In the genomic region with DNA sequence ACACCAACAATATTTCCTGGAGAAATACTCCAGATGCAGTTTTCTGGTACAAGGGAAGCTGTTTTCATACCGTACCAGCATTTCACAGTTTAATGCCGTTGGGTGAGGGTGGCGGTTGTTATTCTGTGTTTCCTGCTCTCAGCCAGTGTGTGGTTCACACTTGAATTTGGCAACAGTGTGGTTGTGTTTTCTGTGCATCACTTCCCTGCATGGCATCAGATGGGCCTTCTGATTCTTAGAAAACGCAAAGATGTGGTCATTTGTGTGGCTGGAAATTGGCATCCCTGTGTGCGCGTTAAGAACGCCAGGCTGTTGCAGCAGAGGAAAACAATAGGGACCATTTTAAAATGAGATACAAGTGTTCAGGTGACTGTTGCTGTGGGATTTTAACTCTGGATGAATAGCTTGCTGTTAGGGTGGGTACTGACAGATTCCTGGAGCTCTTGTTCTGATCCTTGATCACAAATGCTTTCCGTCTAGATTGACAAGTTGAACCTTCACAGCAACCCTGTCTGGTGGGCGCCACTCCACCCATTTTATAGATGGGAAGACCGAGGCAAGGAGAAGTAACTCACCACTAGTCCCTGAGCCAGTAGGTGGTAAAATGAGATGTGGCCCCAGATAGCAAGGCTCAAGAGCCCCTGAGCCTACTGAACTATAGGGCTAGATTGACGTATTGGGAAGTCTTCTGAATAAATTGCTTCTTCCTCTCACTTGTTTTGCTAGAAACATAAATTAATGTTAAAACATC, we compare ENCODE assay signal across 12 cellular contexts.
DNase-seq lines count a peak whose midpoint lies in the region; ATAC-seq and TF ChIP-seq lines count a peak whose summit lies in the region.
"Had no signal": no experiment of that assay in that cellular context is flagged by ENCODE, and none has a peak within 500 bp of the region (broad histone marks: within the 10 kb centered on the region; RNA-seq: fewer than 3 reads in every experiment).

No MANE protein-coding gene starts in this region.

- H3K4me1 ChIP-seq in SJCRH30, result no peaks in the 10 kb centered on the region
- no peaks in the 10 kb centered on the region for H3K4me1 ChIP-seq in body of pancreas

- H3K27ac Mint-ChIP-seq in activated CD4-positive, alpha-beta T cell treated with anti-CD3 and anti-CD28 coated beads for 36 hours, result peak overlapping the region; percentile 79
- H3K27ac Mint-ChIP-seq in activated T-helper 2 cell treated with anti-CD3 and anti-CD28 coated beads, Interferon-gamma antibody, Interleukin-2, Interleukin-4, amounts not matched to agents 10 μg/mL and 5 μg/mL and 100 μg/mL, durations not matched to agents 14 hours and 24 hours and 36 hours, result peak overlapping the region; percentile 97

- peak; percentile 65 for ATAC-seq in activated CD4-positive, alpha-beta T cell treated with anti-CD3 and anti-CD28 coated beads for 36 hours
- no peak for ATAC-seq in body of pancreas

- DNase-seq in activated CD4-positive, alpha-beta T cell treated with anti-CD3 and anti-CD28 coated beads for 36 hours, result peak; percentile 73
- DNase-seq in activated CD4-positive, alpha-beta T cell treated with anti-CD3 and anti-CD28 coated beads, Interleukin-2, amount 50 U/mL, for 4 hours, result no peak
- peak; percentile 96 for DNase-seq in NB4 (ENCODE audit: low read depth)
- DNase-seq in activated T-helper 2 cell treated with anti-CD3 and anti-CD28 coated beads, Interferon-gamma antibody, Interleukin-2, Interleukin-4, amounts not matched to agents 10 μg/mL and 5 μg/mL and 100 μg/mL, durations not matched to agents 14 hours and 24 hours and 36 hours (ENCODE audit: low spot score), result peak; percentile 52
- DNase-seq in stimulated activated CD8-positive, alpha-beta memory T cell treated with anti-CD3 and anti-CD28 coated beads, Interleukin-12 subunit alpha, Interleukin-12 subunit beta, amount 100 ng/mL, for 24 hours (ENCODE audit: extremely low read depth), result peak; percentile 26
- no peak for DNase-seq in cerebellum (ENCODE audit: low spot score)
- no peak for DNase-seq in SJCRH30
- no peak for DNase-seq in body of pancreas
- DNase-seq: foreskin fibroblast, GM23248, Right ventricle myocardium superior had no signal

- CTCF ChIA-PET in activated CD4-positive, alpha-beta T cell treated with anti-CD3 and anti-CD28 coated beads for 36 hours (lab: Charles Lee), result interaction anchor here (0.7 to 1.2 kb wide), 5 partner anchors 8 to 306 kb away, joined by 3 read pairs; no protein-coding TSS in a partner anchor

- H3K9me3 Mint-ChIP-seq in activated CD4-positive, alpha-beta T cell treated with anti-CD3 and anti-CD28 coated beads for 36 hours (ENCODE audit: low read depth), result peaks cover 2% of the 10 kb centered on the region
- H3K9me3 Mint-ChIP-seq in activated T-helper 2 cell treated with anti-CD3 and anti-CD28 coated beads, Interferon-gamma antibody, Interleukin-2, Interleukin-4, amounts not matched to agents 10 μg/mL and 5 μg/mL and 100 μg/mL, durations not matched to agents 14 hours and 24 hours and 36 hours, result peaks cover 7% of the 10 kb centered on the region
- H3K9me3 Mint-ChIP-seq: dendritic cell treated with granulocyte-macrophage colony-stimulating factor and Interleukin-4, amounts not matched to agents 40 ng/mL and 50 ng/mL, for 4 days had no signal

- no peaks in the 10 kb centered on the region for H3K27me3 Mint-ChIP-seq in activated CD4-positive, alpha-beta T cell treated with anti-CD3 and anti-CD28 coated beads for 36 hours
- no peaks in the 10 kb centered on the region for H3K27me3 Mint-ChIP-seq in activated T-helper 2 cell treated with anti-CD3 and anti-CD28 coated beads, Interferon-gamma antibody, Interleukin-2, Interleukin-4, amounts not matched to agents 10 μg/mL and 5 μg/mL and 100 μg/mL, durations not matched to agents 14 hours and 24 hours and 36 hours (ENCODE audit: low read depth)
- H3K27me3 Mint-ChIP-seq: dendritic cell treated with granulocyte-macrophage colony-stimulating factor and Interleukin-4, amounts not matched to agents 40 ng/mL and 50 ng/mL, for 4 days had no signal

- POLR2A ChIA-PET in activated CD4-positive, alpha-beta T cell treated with anti-CD3 and anti-CD28 coated beads for 36 hours (lab: Charles Lee), result interaction anchor here (0.7 to 1.0 kb wide), 2 partner anchors 17 to 229 kb away, joined by 3 to 4 read pairs; no protein-coding TSS in a partner anchor

- H3K27me3 ChIP-seq in SJCRH30 (no peaks in the 10 kb centered on the region), body of pancreas (no peaks in the 10 kb centered on the region)

- no peak overlapping the region for H3K4me3 Mint-ChIP-seq in activated CD4-positive, alpha-beta T cell treated with anti-CD3 and anti-CD28 coated beads for 36 hours
- peak overlapping the region; percentile 28 for H3K4me3 Mint-ChIP-seq in activated T-helper 2 cell treated with anti-CD3 and anti-CD28 coated beads, Interferon-gamma antibody, Interleukin-2, Interleukin-4, amounts not matched to agents 10 μg/mL and 5 μg/mL and 100 μg/mL, durations not matched to agents 14 hours and 24 hours and 36 hours (ENCODE audit: low read depth)
- H3K4me3 Mint-ChIP-seq: dendritic cell treated with granulocyte-macrophage colony-stimulating factor and Interleukin-4, amounts not matched to agents 40 ng/mL and 50 ng/mL, for 4 days had no signal

- H3K27ac ChIP-seq in SJCRH30 (no peak overlapping the region), body of pancreas (no peak overlapping the region)
- H3K27ac ChIP-seq: GM23248 had no signal

- intact Hi-C loops in activated CD4-positive, alpha-beta T cell treated with anti-CD3 and anti-CD28 coated beads for 36 hours (cut with DNase I, micrococcal nuclease), result loop anchor here in 1 of 2 experiments (1.0 to 2.0 kb wide), 2 partner anchors 7 to 17 kb away; no protein-coding TSS in a partner anchor
- intact Hi-C loops in activated T-helper 2 cell treated with anti-CD3 and anti-CD28 coated beads, Interferon-gamma antibody, Interleukin-2, Interleukin-4, amounts not matched to agents 10 μg/mL and 5 μg/mL and 100 μg/mL, durations not matched to agents 14 hours and 24 hours and 36 hours (cut with micrococcal nuclease), result loop anchor here (1.0 to 10.0 kb wide), 3 partner anchors 7 to 647 kb away; a partner anchor contains a TSS
- intact Hi-C loops in body of pancreas (cut with DNase I), result no loop called here

- TF ChIP-seq CTCF in NB4 (IDR thresholded peaks at IDR 0.05; ENCODE audit: low read depth, low read length), result no peak
- TF ChIP-seq CTCF in body of pancreas (IDR thresholded peaks at IDR 0.05), result no peak

- no peak overlapping the region for H3K4me3 ChIP-seq in NB4 (ENCODE audit: low read depth, low read length)
- no peak overlapping the region for H3K4me3 ChIP-seq in SJCRH30
- H3K4me3 ChIP-seq in body of pancreas, result no peak overlapping the region
- H3K4me3 ChIP-seq: GM23248 had no signal

- WGBS in body of pancreas, 2 donors, result 69 to 93% methylated on average over 11 of the region's 11 CpGs

- TF ChIP-seq POLR2A in NB4 (IDR thresholded peaks at IDR 0.05; ENCODE audit: extremely low read depth, insufficient read length) (no peak), body of pancreas (IDR thresholded peaks at IDR 0.05) (no peak)

- H3K9me3 ChIP-seq in SJCRH30 (replicated peaks) (no peaks in the 10 kb centered on the region), body of pancreas (no peaks in the 10 kb centered on the region)

- H3K4me1 Mint-ChIP-seq in activated CD4-positive, alpha-beta T cell treated with anti-CD3 and anti-CD28 coated beads for 36 hours, result peaks cover 60% of the 10 kb centered on the region
- H3K4me1 Mint-ChIP-seq in activated T-helper 2 cell treated with anti-CD3 and anti-CD28 coated beads, Interferon-gamma antibody, Interleukin-2, Interleukin-4, amounts not matched to agents 10 μg/mL and 5 μg/mL and 100 μg/mL, durations not matched to agents 14 hours and 24 hours and 36 hours (ENCODE audit: low read depth), result peaks cover 81% of the 10 kb centered on the region

- peaks cover 4% of the 10 kb centered on the region for H3K36me3 Mint-ChIP-seq in activated CD4-positive, alpha-beta T cell treated with anti-CD3 and anti-CD28 coated beads for 36 hours (ENCODE audit: low read depth)
- peaks cover 56% of the 10 kb centered on the region for H3K36me3 Mint-ChIP-seq in activated T-helper 2 cell treated with anti-CD3 and anti-CD28 coated beads, Interferon-gamma antibody, Interleukin-2, Interleukin-4, amounts not matched to agents 10 μg/mL and 5 μg/mL and 100 μg/mL, durations not matched to agents 14 hours and 24 hours and 36 hours (ENCODE audit: low read depth)

- H3K36me3 ChIP-seq in SJCRH30 (no peaks in the 10 kb centered on the region), body of pancreas (replicated peaks in 1 of 2; ENCODE audit: insufficient read depth in 1 of 2, low read depth in 2 of 2) (no peaks in the 10 kb centered on the region)

Comparison
In these comparisons a context has a peak if more than half of its experiments do, and no peak if none do; other contexts are left out.
1. DNase-seq: peak in activated CD4-positive, alpha-beta T cell treated with anti-CD3 and anti-CD28 coated beads for 36 hours (single experiment), NB4 (single experiment), activated T-helper 2 cell treated with anti-CD3 and anti-CD28 coated beads, Interferon-gamma antibody, Interleukin-2, Interleukin-4, amounts not matched to agents 10 μg/mL and 5 μg/mL and 100 μg/mL, durations not matched to agents 14 hours and 24 hours and 36 hours (single experiment) and stimulated activated CD8-positive, alpha-beta memory T cell treated with anti-CD3 and anti-CD28 coated beads, Interleukin-12 subunit alpha, Interleukin-12 subunit beta, amount 100 ng/mL, for 24 hours (single experiment); none in activated CD4-positive, alpha-beta T cell treated with anti-CD3 and anti-CD28 coated beads, Interleukin-2, amount 50 U/mL, for 4 hours (0 of 2), cerebellum (single experiment), SJCRH30 (0 of 2) and body of pancreas (0 of 4).